31 cellular contexts compared by ENCODE assay signal in the genomic region with DNA sequence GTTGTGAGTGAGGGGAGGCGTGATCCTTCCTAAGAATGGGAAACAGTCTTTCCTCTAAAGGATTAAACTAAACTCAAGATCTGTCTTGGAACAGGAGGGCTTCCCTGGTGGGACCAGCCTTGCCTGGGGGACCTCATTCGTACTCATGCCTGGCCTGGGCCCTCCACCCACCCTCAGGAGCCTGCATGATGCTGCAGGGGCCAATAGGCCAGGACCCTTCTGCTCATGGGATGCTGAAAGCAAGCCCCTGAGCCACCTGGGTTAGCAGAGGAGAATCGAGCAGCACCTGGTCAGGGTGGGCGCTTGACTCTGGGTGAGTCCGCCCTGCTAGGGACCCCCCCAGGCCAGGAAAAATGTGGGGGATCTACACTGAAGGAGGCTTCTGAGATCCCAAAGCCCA. TPM values are rescaled to one million over a fixed set of nuclear protein-coding genes. Genes with fewer than 3 reads are reported as not detected.
"Had no signal": no experiment of that assay in that cellular context is flagged by ENCODE, and none has a peak within 500 bp of the region (broad histone marks: within the 10 kb centered on the region; RNA-seq: fewer than 3 reads in every experiment).

No MANE protein-coding gene starts in this region.

- H3K4me1 Mint-ChIP-seq: neural progenitor cell; stimulated activated naive CD8-positive, alpha-beta T cell treated with anti-CD3 and anti-CD28 coated beads, Interleukin-15, amount 100 ng/mL, for 72 hours had no signal

- H3K27me3 ChIP-seq: neural progenitor cell, neutrophil, pancreas, right lobe of liver, testis, tibial artery, transverse colon, vagina had no signal

- H2AFZ ChIP-seq: neural progenitor cell had no signal

- H3K4me2 ChIP-seq: neural progenitor cell, smooth muscle cell had no signal

- ATAC-seq: naive thymus-derived CD4-positive, alpha-beta T cell; psoas muscle; right cardiac atrium; stimulated activated memory B cell treated with anti-CD40 and anti-IgM and Interleukin-4, amounts not matched to agents 10 μg/mL and 1 μg/mL and 100 μg/mL, for 72 hours; stimulated activated naive CD8-positive, alpha-beta T cell treated with anti-CD3 and anti-CD28 coated beads, Interleukin-15, amount 100 ng/mL, for 72 hours; stimulated activated naive CD8-positive, alpha-beta T cell treated with anti-CD3 and anti-CD28 coated beads, Interleukin-15, Interleukin-2, amounts not matched to agents 100 U/mL and 50 U/mL, for 24 hours had no signal

- H3K4me3 ChIP-seq: neural progenitor cell, psoas muscle, right lobe of liver, smooth muscle cell, spleen, testis, transverse colon had no signal

- H3K36me3 Mint-ChIP-seq: neural progenitor cell; stimulated activated memory B cell treated with anti-CD40 and anti-IgM and Interleukin-4, amounts not matched to agents 10 μg/mL and 1 μg/mL and 100 μg/mL, for 72 hours; type B pancreatic cell had no signal

- H3K4me3 Mint-ChIP-seq: naive thymus-derived CD4-positive, alpha-beta T cell; nephron; neural progenitor cell; stimulated activated memory B cell treated with anti-CD40 and anti-IgM and Interleukin-4, amounts not matched to agents 10 μg/mL and 1 μg/mL and 100 μg/mL, for 72 hours; stimulated activated naive CD8-positive, alpha-beta T cell treated with anti-CD3 and anti-CD28 coated beads, Interleukin-15, amount 100 ng/mL, for 72 hours; type B pancreatic cell had no signal

- H3K4me1 ChIP-seq: pancreas, psoas muscle, right lobe of liver, spleen, testis had no signal

- H3K9me3 ChIP-seq: neutrophil, pancreas, psoas muscle, right lobe of liver, suprapubic skin, testis, tibial artery, transverse colon, vagina had no signal

- DNase-seq: naive thymus-derived CD4-positive, alpha-beta T cell; pancreas; psoas muscle; right cardiac atrium; right lobe of liver; spleen; stimulated activated CD4-positive, alpha-beta T cell treated with anti-CD3 and anti-CD28 coated beads, Interleukin-12 subunit alpha, Interleukin-12 subunit beta, amount 100 ng/mL, for 4 hours; stimulated activated CD4-positive, alpha-beta T cell treated with anti-CD3 and anti-CD28 coated beads, Interleukin-1b, Interleukin-23, amount 100 ng/mL, for 48 hours; stimulated activated CD4-positive, alpha-beta T cell treated with anti-CD3 and anti-CD28 coated beads, Interleukin-4, amount 100 ng/mL, for 1 hour; stimulated activated CD4-positive, alpha-beta T cell treated with anti-CD3 and anti-CD28 coated beads, Interleukin-4, amount 100 ng/mL, for 4 hours; stimulated activated CD8-positive, alpha-beta memory T cell treated with anti-CD3 and anti-CD28 coated beads, Interleukin-4, amount 100 ng/mL, for 48 hours; stimulated activated naive CD4-positive, alpha-beta T cell; stimulated activated naive CD8-positive, alpha-beta T cell treated with anti-CD3 and anti-CD28 coated beads, Interleukin-15, amount 100 ng/mL, for 72 hours; stimulated activated naive CD8-positive, alpha-beta T cell treated with anti-CD3 and anti-CD28 coated beads, Interleukin-15, Interleukin-2, amounts not matched to agents 100 U/mL and 50 U/mL, for 24 hours; substantia nigra; testis; transverse colon had no signal

- H3K36me3 ChIP-seq: neural progenitor cell, neutrophil, pancreas, right lobe of liver, spleen, suprapubic skin, tibial artery, transverse colon, vagina had no signal

- H3K27ac Mint-ChIP-seq: naive thymus-derived CD4-positive, alpha-beta T cell; neural progenitor cell; progenitor cell of endocrine pancreas; stimulated activated memory B cell treated with anti-CD40 and anti-IgM and Interleukin-4, amounts not matched to agents 10 μg/mL and 1 μg/mL and 100 μg/mL, for 72 hours; stimulated activated naive CD8-positive, alpha-beta T cell treated with anti-CD3 and anti-CD28 coated beads, Interleukin-15, amount 100 ng/mL, for 72 hours; type B pancreatic cell had no signal

- H3K9ac ChIP-seq: neural progenitor cell had no signal

- H3K27ac ChIP-seq: neural progenitor cell, neutrophil, pancreas, psoas muscle, right lobe of liver, spleen, suprapubic skin, testis, transverse colon had no signal

- H3K27me3 Mint-ChIP-seq: type B pancreatic cell had no signal

RNA-seq across cellular contexts. Expression of a gene that starts 48.3 kb away (rescaled TPM):
- total RNA-seq: naive thymus-derived CD4-positive, alpha-beta T cell; omental fat pad; osteocyte; pancreas; progenitor cell of endocrine pancreas; psoas muscle; renal cortical epithelial cell; right cardiac atrium; right lobe of liver; smooth muscle cell; spleen; suprapubic skin; transverse colon; ureter; vagina had no signal
- polyA plus RNA-seq: naive thymus-derived CD4-positive, alpha-beta T cell; pancreas; right cardiac atrium; smooth muscle cell; spleen had no signal
